Comparison of ENCODE assay signal across 8 cellular contexts in genomic region chr9:136943291-136944093, GRCh38. TPM values are rescaled to one million over a fixed set of nuclear protein-coding genes. Genes with fewer than 3 reads are reported as not detected.
A peak's percentile ranks its signal among the peaks of the same experiment; 100 is the strongest.
DNase-seq lines count a peak whose midpoint lies in the region; ATAC-seq and TF ChIP-seq lines count a peak whose summit lies in the region.

No MANE protein-coding gene starts in this region.

- intact Hi-C loops in activated T-helper 1 cell treated with anti-CD3 and anti-CD28 coated beads, Interleukin-12 subunit alpha, Interleukin-12 subunit beta, Interleukin-2, Interleukin-4 antibody, amounts not matched to agents 30 ng/mL and 10 ng/mL and 1 ng/mL, durations not matched to agents 14 hours and 24 hours and 36 hours (cut with micrococcal nuclease), result loop anchor here (1.0 kb wide), 6 partner anchors 35 to 136 kb away; partner anchors contain the start of genes AJM1, PAXX and RABL6
- intact Hi-C loops in left cardiac atrium (cut with DNase I), result loop anchor here in 1 of 2 donors (10.0 kb wide), 1 partner anchor 51 kb away; the partner anchor contains the start of genes CLIC3 and PAXX
- intact Hi-C loops in sciatic nerve (cut with DNase I), result no loop called here

- TF ChIP-seq CTCF in DND-41 (IDR thresholded peaks at IDR 0.05; ENCODE audit: borderline replicate concordance, extremely low read depth, low read length, poor library complexity, severe bottlenecking), result no peak

- peak overlapping the region; percentile 89 for H3K9ac ChIP-seq in DND-41 (ENCODE audit: low read depth, low read length)
- peak overlapping the region; percentile 87 for H3K9ac ChIP-seq in HUES6 (ENCODE audit: low read length)

- H3K27ac Mint-ChIP-seq in activated T-helper 1 cell treated with anti-CD3 and anti-CD28 coated beads, Interleukin-12 subunit alpha, Interleukin-12 subunit beta, Interleukin-2, Interleukin-4 antibody, amounts not matched to agents 30 ng/mL and 10 ng/mL and 1 ng/mL, durations not matched to agents 14 hours and 24 hours and 36 hours, result peak overlapping the region; percentile 86

- peak; percentile 20 for ATAC-seq in DND-41 (ENCODE audit: insufficient read depth, low read depth)
- ATAC-seq in GM19467 (IDR thresholded peaks at IDR 0.05; ENCODE audit: unreplicated experiment), result peak; percentile 18
- ATAC-seq in left cardiac atrium, result peak; percentile 0 to 1
- ATAC-seq in sciatic nerve, result no peak

- H3K9me3 ChIP-seq in DND-41 (ENCODE audit: insufficient read depth, low read length, severe bottlenecking) (no peaks in the 10 kb centered on the region), HUES6 (ENCODE audit: control insufficient read depth, insufficient read depth, low read depth, low read length) (no peaks in the 10 kb centered on the region)

- H3K36me3 ChIP-seq in DND-41 (ENCODE audit: insufficient read depth, low read length) (peaks cover 34% of the 10 kb centered on the region), HUES6 (ENCODE audit: control insufficient read depth, insufficient read depth, low read length) (peaks cover 38% of the 10 kb centered on the region)

- H3K4me1 ChIP-seq in DND-41 (ENCODE audit: insufficient read depth, low read length) (peaks cover 27% of the 10 kb centered on the region), HUES6 (ENCODE audit: control insufficient read depth, insufficient read depth, low read length) (peaks cover 13% of the 10 kb centered on the region)

- H3K4me3 Mint-ChIP-seq in activated T-helper 1 cell treated with anti-CD3 and anti-CD28 coated beads, Interleukin-12 subunit alpha, Interleukin-12 subunit beta, Interleukin-2, Interleukin-4 antibody, amounts not matched to agents 30 ng/mL and 10 ng/mL and 1 ng/mL, durations not matched to agents 14 hours and 24 hours and 36 hours, result peak overlapping the region; percentile 83

- H3K27me3 Mint-ChIP-seq in activated T-helper 1 cell treated with anti-CD3 and anti-CD28 coated beads, Interleukin-12 subunit alpha, Interleukin-12 subunit beta, Interleukin-2, Interleukin-4 antibody, amounts not matched to agents 30 ng/mL and 10 ng/mL and 1 ng/mL, durations not matched to agents 14 hours and 24 hours and 36 hours (ENCODE audit: insufficient read depth), result no peaks in the 10 kb centered on the region

- peak overlapping the region; percentile 82 to 94; a peak in 3 of 4 replicates for H3K4me3 ChIP-seq in DND-41 (ENCODE audit: low read depth in 1 of 2, low read length in 2 of 2)
- H3K4me3 ChIP-seq in HUES6 (ENCODE audit: low read depth, low read length), result peak overlapping the region; percentile 87

- peak overlapping the region; percentile 91 for H3K4me2 ChIP-seq in DND-41 (ENCODE audit: insufficient read depth, low read length)

- peak overlapping the region; percentile 71; the same call in 1 of the 2 replicates for H2AFZ ChIP-seq in DND-41 (ENCODE audit: low read depth, low read length)

- DNase-seq in DND-41, result peak; percentile 38
- peak; percentile 36 for DNase-seq in activated T-helper 1 cell treated with anti-CD3 and anti-CD28 coated beads, Interleukin-12 subunit alpha, Interleukin-12 subunit beta, Interleukin-2, Interleukin-4 antibody, amounts not matched to agents 30 ng/mL and 10 ng/mL and 1 ng/mL, durations not matched to agents 14 hours and 24 hours and 36 hours (ENCODE audit: low spot score)
- no peak for DNase-seq in left cardiac atrium
- DNase-seq in sciatic nerve (ENCODE audit: low spot score), result peak; percentile 74
- DNase-seq in SIG-M5 (lab: John Stamatoyannopoulos, UW), result no peak
- DNase-seq in NCI-H1436 treated with DMSO at 0.1 percent for 48 hours (lab: John Stamatoyannopoulos, UW), result no peak

- no peaks in the 10 kb centered on the region for H3K27me3 ChIP-seq in DND-41 (ENCODE audit: insufficient read depth, low read length, poor library complexity)
- H3K27me3 ChIP-seq in HUES6 (ENCODE audit: control insufficient read depth, insufficient read depth, low read length), result no peaks in the 10 kb centered on the region

- H3K36me3 Mint-ChIP-seq in activated T-helper 1 cell treated with anti-CD3 and anti-CD28 coated beads, Interleukin-12 subunit alpha, Interleukin-12 subunit beta, Interleukin-2, Interleukin-4 antibody, amounts not matched to agents 30 ng/mL and 10 ng/mL and 1 ng/mL, durations not matched to agents 14 hours and 24 hours and 36 hours (ENCODE audit: low read depth), result peaks cover 18% of the 10 kb centered on the region

- H3K9me3 Mint-ChIP-seq in activated T-helper 1 cell treated with anti-CD3 and anti-CD28 coated beads, Interleukin-12 subunit alpha, Interleukin-12 subunit beta, Interleukin-2, Interleukin-4 antibody, amounts not matched to agents 30 ng/mL and 10 ng/mL and 1 ng/mL, durations not matched to agents 14 hours and 24 hours and 36 hours, result no peaks in the 10 kb centered on the region

- H3K79me2 ChIP-seq in DND-41 (ENCODE audit: insufficient read depth, low read length), result peaks cover 23% of the 10 kb centered on the region

- H4K20me1 ChIP-seq in DND-41 (ENCODE audit: insufficient read depth, low read length), result peaks cover 17% of the 10 kb centered on the region

- H3K27ac ChIP-seq in DND-41 (ENCODE audit: low read length), result peak overlapping the region; percentile 84
- H3K27ac ChIP-seq in HUES6 (ENCODE audit: low read depth, low read length), result 0 out of 2 replicates have a peak overlapping the region, but pooled peaks have one; percentile 34

- H3K4me1 Mint-ChIP-seq in activated T-helper 1 cell treated with anti-CD3 and anti-CD28 coated beads, Interleukin-12 subunit alpha, Interleukin-12 subunit beta, Interleukin-2, Interleukin-4 antibody, amounts not matched to agents 30 ng/mL and 10 ng/mL and 1 ng/mL, durations not matched to agents 14 hours and 24 hours and 36 hours (ENCODE audit: low read depth), result peaks cover 5% of the 10 kb centered on the region

RNA-seq across cellular contexts. Expression of gene FBXW5, which starts 1.0 kb away (rescaled TPM):
- 92.5 and 96.2 TPM in 2 replicates for total RNA-seq in activated T-helper 1 cell treated with anti-CD3 and anti-CD28 coated beads, Interleukin-12 subunit alpha, Interleukin-12 subunit beta, Interleukin-2, Interleukin-4 antibody, amounts not matched to agents 30 ng/mL and 10 ng/mL and 1 ng/mL, durations not matched to agents 14 hours and 24 hours and 36 hours
- total RNA-seq in left cardiac atrium, result 100 to 1,000 TPM in 1 of 2 donors, 10 to 100 TPM in 1; 98.4 to 130 TPM
- 59.9 TPM for total RNA-seq in sciatic nerve

RNA-seq across cellular contexts. Expression of gene C8G, which starts 1.6 kb away (rescaled TPM):
- total RNA-seq in activated T-helper 1 cell treated with anti-CD3 and anti-CD28 coated beads, Interleukin-12 subunit alpha, Interleukin-12 subunit beta, Interleukin-2, Interleukin-4 antibody, amounts not matched to agents 30 ng/mL and 10 ng/mL and 1 ng/mL, durations not matched to agents 14 hours and 24 hours and 36 hours, result 0.56 and 1.5 TPM in 2 replicates
- total RNA-seq in left cardiac atrium (1 to 10 TPM in 1 of 2 donors, under 1 TPM in 1; 0.88 to 3.5 TPM), sciatic nerve (not detected)

RNA-seq across cellular contexts. Expression of gene LCN12, which starts 8.6 kb away (rescaled TPM):
- 1.8 and 1.9 TPM in 2 replicates for total RNA-seq in activated T-helper 1 cell treated with anti-CD3 and anti-CD28 coated beads, Interleukin-12 subunit alpha, Interleukin-12 subunit beta, Interleukin-2, Interleukin-4 antibody, amounts not matched to agents 30 ng/mL and 10 ng/mL and 1 ng/mL, durations not matched to agents 14 hours and 24 hours and 36 hours
- total RNA-seq in left cardiac atrium (10 to 100 TPM in 1 of 2 donors, 1 to 10 TPM in 1; 7.0 to 11.9 TPM), sciatic nerve (8.6 TPM)

RNA-seq across cellular contexts. Expression of gene PTGDS, which starts 33.8 kb away (rescaled TPM):
- total RNA-seq in activated T-helper 1 cell treated with anti-CD3 and anti-CD28 coated beads, Interleukin-12 subunit alpha, Interleukin-12 subunit beta, Interleukin-2, Interleukin-4 antibody, amounts not matched to agents 30 ng/mL and 10 ng/mL and 1 ng/mL, durations not matched to agents 14 hours and 24 hours and 36 hours, result 0.36 TPM in 1 of 2 replicates, not detected in the other
- 1,000 to 10,000 TPM; 3,329 to 4,014 TPM for total RNA-seq in left cardiac atrium
- 1,668 TPM for total RNA-seq in sciatic nerve

RNA-seq across cellular contexts. Expression of gene LCNL1, which starts 39.3 kb away (rescaled TPM):
- total RNA-seq in activated T-helper 1 cell treated with anti-CD3 and anti-CD28 coated beads, Interleukin-12 subunit alpha, Interleukin-12 subunit beta, Interleukin-2, Interleukin-4 antibody, amounts not matched to agents 30 ng/mL and 10 ng/mL and 1 ng/mL, durations not matched to agents 14 hours and 24 hours and 36 hours, result not detected in 2 replicates
- total RNA-seq in left cardiac atrium (1 to 10 TPM; 6.4 to 9.6 TPM), sciatic nerve (4.1 TPM)

Comparison
In these comparisons a context has a peak if more than half of its experiments do, and no peak if none do; other contexts are left out.
1. DNase-seq: peak in DND-41 (single experiment), activated T-helper 1 cell treated with anti-CD3 and anti-CD28 coated beads, Interleukin-12 subunit alpha, Interleukin-12 subunit beta, Interleukin-2, Interleukin-4 antibody, amounts not matched to agents 30 ng/mL and 10 ng/mL and 1 ng/mL, durations not matched to agents 14 hours and 24 hours and 36 hours (single experiment) and sciatic nerve (single experiment); none in left cardiac atrium (single experiment), SIG-M5 (single experiment) and NCI-H1436 treated with DMSO at 0.1 percent for 48 hours (single experiment).